ENCODE assay signal across 19 cellular contexts in genomic region chr11:132493786-132494185, GRCh38.
"Had no signal": no experiment of that assay in that cellular context is flagged by ENCODE, and none has a peak within 500 bp of the region (broad histone marks: within the 10 kb centered on the region; RNA-seq: fewer than 3 reads in every experiment).

No MANE protein-coding gene starts in this region.

- H3K4me1 ChIP-seq: heart left ventricle, psoas muscle, right lobe of liver, tibial artery, upper lobe of left lung, uterus had no signal

- DNase-seq: dermis blood vessel endothelial cell; foreskin melanocyte; heart left ventricle; hippocampal formation; kidney glomerular epithelial cell; mesendoderm; naive B cell; nephron progenitor cell; psoas muscle; retina; right lobe of liver; spleen; stimulated activated CD4-positive, alpha-beta T cell treated with anti-CD3 and anti-CD28 coated beads, Interleukin-15, amount 100 ng/mL, for 24 hours; stimulated activated CD4-positive, alpha-beta T cell treated with anti-CD3 and anti-CD28 coated beads, Interleukin-1b, Interleukin-23, amount 100 ng/mL, for 48 hours; stimulated activated CD4-positive, alpha-beta T cell treated with anti-CD3 and anti-CD28 coated beads, Interleukin-4, amount 100 ng/mL, for 24 hours; tibial artery; upper lobe of left lung; uterus had no signal

- H3K27me3 ChIP-seq: heart left ventricle, right lobe of liver, spleen, tibial artery, upper lobe of left lung, uterus had no signal

- H3K4me3 ChIP-seq: heart left ventricle, psoas muscle, right lobe of liver, spleen, tibial artery, upper lobe of left lung, uterus had no signal

- H3K27ac ChIP-seq: heart left ventricle, psoas muscle, right lobe of liver, spleen, tibial artery, upper lobe of left lung, uterus had no signal

- ATAC-seq: heart left ventricle; psoas muscle; right lobe of liver; stimulated activated memory B cell treated with anti-CD40 and anti-IgM and Interleukin-4, amounts not matched to agents 10 μg/mL and 1 μg/mL and 100 μg/mL, for 72 hours had no signal

- H3K9me3 ChIP-seq: psoas muscle, right lobe of liver, tibial artery, upper lobe of left lung, uterus had no signal

- H3K36me3 ChIP-seq: heart left ventricle, right lobe of liver, spleen, tibial artery, upper lobe of left lung, uterus had no signal
